ENCODE assay signal across 18 cellular contexts in the genomic region with DNA sequence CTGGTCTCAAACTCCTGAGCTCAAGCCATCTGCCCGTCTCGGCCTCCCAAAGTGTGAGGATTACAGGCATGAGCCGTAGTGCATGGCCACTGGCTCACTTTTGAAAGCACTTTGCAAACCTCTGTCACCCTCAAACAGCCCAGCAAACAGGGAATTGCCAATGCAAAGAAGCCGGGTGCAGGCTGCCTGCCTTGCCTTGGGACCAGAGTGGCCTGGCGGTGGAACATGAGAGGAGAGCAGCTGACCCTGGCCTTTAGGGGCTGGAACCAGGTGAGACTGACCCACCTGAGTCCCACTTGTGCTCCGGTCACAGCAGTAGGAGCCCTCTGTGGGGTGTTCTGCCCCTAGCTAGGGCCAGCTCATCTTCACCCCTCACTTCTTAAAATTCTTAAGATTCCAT.
"Had no signal": no experiment of that assay in that cellular context is flagged by ENCODE, and none has a peak within 500 bp of the region (broad histone marks: within the 10 kb centered on the region; RNA-seq: fewer than 3 reads in every experiment).

No MANE protein-coding gene starts in this region.

- H3K27ac Mint-ChIP-seq: naive thymus-derived CD8-positive, alpha-beta T cell had no signal

- H3K27me3 ChIP-seq: esophagus muscularis mucosa, gastrocnemius medialis, ovary, stomach, transverse colon had no signal

- H3K4me3 ChIP-seq: esophagus muscularis mucosa, gastrocnemius medialis, mucosa of descending colon, ovary, stomach, thoracic aorta, transverse colon had no signal

- H3K36me3 ChIP-seq: esophagus muscularis mucosa, gastrocnemius medialis, ovary, stomach, thoracic aorta, transverse colon had no signal

- H3K9me3 ChIP-seq: gastrocnemius medialis, ovary, thoracic aorta had no signal

- H3K4me3 Mint-ChIP-seq: naive thymus-derived CD8-positive, alpha-beta T cell; neural crest cell had no signal

- H3K27ac ChIP-seq: epithelial cell of prostate, esophagus muscularis mucosa, gastrocnemius medialis, ovary, stomach, thoracic aorta, transverse colon had no signal

- H3K4me1 ChIP-seq: gastrocnemius medialis, stomach, transverse colon had no signal

- H3K4me1 Mint-ChIP-seq: naive thymus-derived CD8-positive, alpha-beta T cell had no signal

- ATAC-seq: gastrocnemius medialis; mucosa of descending colon; naive thymus-derived CD8-positive, alpha-beta T cell; right cardiac atrium had no signal

- DNase-seq: effector memory CD4-positive, alpha-beta T cell; gastrocnemius medialis; kidney glomerular epithelial cell; mucosa of descending colon; naive thymus-derived CD8-positive, alpha-beta T cell; nucleus accumbens; ovary; right cardiac atrium; small intestine; stimulated activated CD4-positive, alpha-beta T cell treated with anti-CD3 and anti-CD28 coated beads, Interleukin-12 subunit alpha, Interleukin-12 subunit beta, amount 100 ng/mL, for 4 hours; stimulated activated naive CD4-positive, alpha-beta T cell; stomach; substantia nigra; transverse colon had no signal
